ENCODE assay signal across 1 cellular context in genomic region chr12:107732365-107732764, GRCh38.
TF ChIP-seq lines count a peak whose summit lies in the region.

No MANE protein-coding gene starts in this region.

TF ChIP-seq in K562, 482 proteins besides CTCF, POLR2A, EP300 and RAD21:
- TF ChIP-seq CBFA2T2 (conservative IDR thresholded peaks at IDR 0.05) = no peak
- TF ChIP-seq ZNF766 (CRISPR knock-in tag; conservative IDR thresholded peaks at IDR 0.05) = no peak
- TF ChIP-seq THRB (CRISPR knock-in tag; conservative IDR thresholded peaks at IDR 0.05) = no peak
- TF ChIP-seq REST (CRISPR knock-in tag; IDR thresholded peaks at IDR 0.05; ENCODE audit: low read depth) = no peak
- TF ChIP-seq NR3C1 (CRISPR knock-in tag; IDR thresholded peaks at IDR 0.05) = no peak
- no peak for TF ChIP-seq POU5F1 (IDR thresholded peaks at IDR 0.05; ENCODE audit: borderline replicate concordance, low read depth, low read length, partially characterized antibody)
- TF ChIP-seq ZNF609 (CRISPR knock-in tag; IDR thresholded peaks at IDR 0.05; ENCODE audit: borderline replicate concordance) = no peak
- TF ChIP-seq EWSR1 (IDR thresholded peaks at IDR 0.05; ENCODE audit: borderline replicate concordance, low read depth, partially characterized antibody) = no peak
- TF ChIP-seq BCOR (IDR thresholded peaks at IDR 0.05) = no peak
- TF ChIP-seq JUND (IDR thresholded peaks at IDR 0.05; ENCODE audit: borderline replicate concordance, low read depth, low read length) = no peak
- TF ChIP-seq JUND (tag; IDR thresholded peaks at IDR 0.05; ENCODE audit: borderline replicate concordance, low read depth, low read length) = no peak
- no peak for TF ChIP-seq ELF2 (CRISPR knock-in tag; IDR thresholded peaks at IDR 0.05)
TF ChIP-seq in K562: peak in this region for 0.
